Comparison of ENCODE assay signal across 27 cellular contexts in genomic region chr7:40213856-40214255, GRCh38.
DNase-seq lines count a peak whose midpoint lies in the region; ATAC-seq and TF ChIP-seq lines count a peak whose summit lies in the region.
"Had no signal": no experiment of that assay in that cellular context is flagged by ENCODE, and none has a peak within 500 bp of the region (broad histone marks: within the 10 kb centered on the region; RNA-seq: fewer than 3 reads in every experiment).

No MANE protein-coding gene starts in this region.

- H3F3A ChIP-seq in SK-N-SH (replicated peaks; ENCODE audit: insufficient read depth) = peaks cover 20% of the 10 kb centered on the region

- CTCF ChIA-PET in SK-N-SH (lab: Yijun Ruan, JAX) (interaction anchor here (1.8 kb wide), 1 partner anchor 19 kb away, joined by 6 read pairs; no protein-coding TSS in a partner anchor), mammary epithelial cell (lab: Charles Lee; ENCODE audit: low non-redundant PET) (no interaction called here)

- no peak overlapping the region for H3K4me2 ChIP-seq in SK-N-SH
- no peak overlapping the region for H3K4me2 ChIP-seq in trophoblast cell (ENCODE audit: low read length)
- H3K4me2 ChIP-seq in mammary epithelial cell (ENCODE audit: insufficient read depth, low read depth, low read length) = no peak overlapping the region
- H3K4me2 ChIP-seq: PC-9 had no signal

- no peaks in the 10 kb centered on the region for H3K9me2 ChIP-seq in SK-N-SH

- no peak overlapping the region for H4K8ac ChIP-seq in trophoblast cell (ENCODE audit: low read depth, low read length)

- no peak overlapping the region for H3K4ac ChIP-seq in trophoblast cell (ENCODE audit: low read depth, low read length)

- H2AFZ ChIP-seq in SK-N-SH (ENCODE audit: low read depth) (peak overlapping the region; percentile 3; the same call in 1 of the 2 replicates), trophoblast cell (ENCODE audit: insufficient read depth, low read length, poor library complexity) (no peak overlapping the region), mammary epithelial cell (ENCODE audit: low read depth, low read length) (no peak overlapping the region)
- H2AFZ ChIP-seq: PC-9 had no signal

- POLR2A ChIA-PET in SK-N-SH (lab: Yijun Ruan, JAX) = no interaction called here

- no peak for TF ChIP-seq CTCF in SK-N-SH (IDR thresholded peaks at IDR 0.05)
- TF ChIP-seq CTCF in fibroblast of the aortic adventitia (IDR thresholded peaks at IDR 0.05; ENCODE audit: insufficient read depth, low read length) = no peak
- no peak for TF ChIP-seq CTCF in mammary epithelial cell (conservative IDR thresholded peaks at IDR 0.05 in 1 of 2, IDR thresholded peaks at IDR 0.05 in 1 of 2; ENCODE audit: extremely low read depth in 1 of 2, insufficient read depth in 1 of 2, low read depth in 1 of 2, low read length in 2 of 2)

- H3K23ac ChIP-seq in trophoblast cell (ENCODE audit: low read length) = no peak overlapping the region

- H3K79me2 ChIP-seq in SK-N-SH (ENCODE audit: insufficient read depth) = no peaks in the 10 kb centered on the region
- no peaks in the 10 kb centered on the region for H3K79me2 ChIP-seq in trophoblast cell (ENCODE audit: control insufficient read depth, insufficient read depth, low read length, poor library complexity)
- no peaks in the 10 kb centered on the region for H3K79me2 ChIP-seq in mammary epithelial cell (ENCODE audit: insufficient read depth, low read length)

- H3K4me1 ChIP-seq in SK-N-SH (ENCODE audit: control insufficient read depth in 1 of 2, insufficient read depth in 2 of 2, low read depth in 1 of 2, low read length in 1 of 2) = no peaks in the 10 kb centered on the region
- H3K4me1 ChIP-seq in trophoblast cell (ENCODE audit: control insufficient read depth in 1 of 2, insufficient read depth in 2 of 2, low read length in 2 of 2) = peaks cover 0 to 2% of the 10 kb centered on the region in 2 experiments
- H3K4me1 ChIP-seq in mammary epithelial cell (ENCODE audit: insufficient read depth, low read length) = no peaks in the 10 kb centered on the region

- H3K9me3 ChIP-seq in SK-N-SH (no peaks in the 10 kb centered on the region), trophoblast cell (ENCODE audit: insufficient read depth, low read depth, low read length) (no peaks in the 10 kb centered on the region), mammary epithelial cell (replicated peaks; ENCODE audit: insufficient read depth, low read length) (no peaks in the 10 kb centered on the region)
- H3K9me3 ChIP-seq: SJSA1 had no signal

- H3K27me3 ChIP-seq in SK-N-SH (ENCODE audit: insufficient read depth) (no peaks in the 10 kb centered on the region), trophoblast cell (ENCODE audit: insufficient read depth, low read length) (no peaks in the 10 kb centered on the region), mammary epithelial cell (ENCODE audit: insufficient read depth, low read length) (no peaks in the 10 kb centered on the region)
- H3K27me3 ChIP-seq: SJSA1 had no signal

- peaks cover 1% of the 10 kb centered on the region for H3K79me1 ChIP-seq in trophoblast cell (ENCODE audit: low read length)

- no peak overlapping the region for H3K9ac ChIP-seq in SK-N-SH
- H3K9ac ChIP-seq in trophoblast cell (ENCODE audit: low read length) = no peak overlapping the region
- H3K9ac ChIP-seq in mammary epithelial cell (ENCODE audit: insufficient read depth, low read length) = no peak overlapping the region

- DNase-seq in SK-N-SH = no peak
- peak; percentile 42 for DNase-seq in fibroblast of the aortic adventitia (ENCODE audit: low read depth)
- DNase-seq in trophoblast cell = peak; percentile 38 to 72
- no peak for DNase-seq in Right ventricle myocardium inferior (ENCODE audit: missing footprints)
- DNase-seq in mammary epithelial cell = no peak
- DNase-seq: Calu3; CD8-positive, alpha-beta T cell; DMS79 treated with DMSO at 0.1 percent for 48 hours; H7; Kasumi-1; NCI-H1092 treated with DMSO at 0.1 percent for 48 hours; NCI-H1436; NCI-H187; NCI-H2081 treated with DMSO at 0.1 percent for 48 hours; NCI-H2171 treated with DMSO at 0.1 percent for 48 hours; NCI-H524 treated with DMSO at 0.1 percent for 48 hours; NCI-H82; NK-92 treated with Interleukin-12 subunit alpha and Interleukin-12 subunit beta, amount 100 ng/mL, for 24 hours; PC-9; Right ventricle myocardium superior had no signal

- no peak overlapping the region for H3K27ac ChIP-seq in SK-N-SH (ENCODE audit: low read depth in 2 of 2, low read length in 1 of 2)
- H3K27ac ChIP-seq in trophoblast cell (ENCODE audit: low read depth, low read length) = no peak overlapping the region
- no peak overlapping the region for H3K27ac ChIP-seq in mammary epithelial cell (ENCODE audit: insufficient read depth, low read depth, low read length)
- H3K27ac ChIP-seq: 22Rv1, C4-2B, PC-9, SJSA1 had no signal

- no peak overlapping the region for H4K12ac ChIP-seq in trophoblast cell (ENCODE audit: low read depth, low read length)

- ATAC-seq in SK-N-SH treated with all-trans-retinoic acid at 6 μM for 48 hours = no peak
- ATAC-seq in GM19328 (IDR thresholded peaks at IDR 0.05; ENCODE audit: unreplicated experiment) = no peak
- ATAC-seq in Right ventricle myocardium inferior = no peak
- ATAC-seq: CD8-positive, alpha-beta T cell; HepG2; K562 had no signal

- H2BK12ac ChIP-seq in trophoblast cell (ENCODE audit: low read length) = no peak overlapping the region

- WGBS in SK-N-SH (ENCODE audit: low lambda C conversion rate) = 90% methylated on average over 3 of the region's 3 CpGs
- no CpG with 5 or more reads among the region's 3 CpGs for WGBS in trophoblast cell (ENCODE audit: extremely low coverage, insufficient coverage, insufficient read length)
- 91% methylated on average over 3 of the region's 3 CpGs for WGBS in mammary epithelial cell (ENCODE audit: low coverage, missing lambda C conversion rate)

- no peak for TF ChIP-seq EP300 in SK-N-SH (IDR thresholded peaks at IDR 0.05; ENCODE audit: borderline replicate concordance in 1 of 2, low read depth in 1 of 2, low read length in 1 of 2)

- BruUV-seq in mammary epithelial cell (replicated peaks; lab: Mats Ljungman, UMichigan) = no TSS peak

- H3K36me3 ChIP-seq in SK-N-SH (replicated peaks in 1 of 2; ENCODE audit: control insufficient read depth in 1 of 2, insufficient read depth in 2 of 2, low read length in 1 of 2) = no peaks in the 10 kb centered on the region
- H3K36me3 ChIP-seq in trophoblast cell (ENCODE audit: control insufficient read depth in 1 of 2, insufficient read depth in 2 of 2, low read length in 2 of 2) = peaks cover 0 to 2% of the 10 kb centered on the region in 2 experiments
- H3K36me3 ChIP-seq in mammary epithelial cell (ENCODE audit: insufficient read depth, low read length) = no peaks in the 10 kb centered on the region

- H3K18ac ChIP-seq in trophoblast cell (ENCODE audit: low read length) = no peak overlapping the region

- H2AK5ac ChIP-seq in trophoblast cell (ENCODE audit: low read length) = no peak overlapping the region

- in situ Hi-C loops in mammary epithelial cell (cut with MboI; ENCODE audit: low sequenced_read_pairs in 2 of 2) = no loop called here

- TF ChIP-seq RAD21 in SK-N-SH (IDR thresholded peaks at IDR 0.05; ENCODE audit: low read length) = no peak

- H4K91ac ChIP-seq in trophoblast cell (ENCODE audit: low read depth, low read length) = no peak overlapping the region

- H3K4me3 ChIP-seq in SK-N-SH (ENCODE audit: low read depth in 2 of 2, low read length in 1 of 2) (no peak overlapping the region), fibroblast of the aortic adventitia (ENCODE audit: low read depth, low read length) (no peak overlapping the region), trophoblast cell (ENCODE audit: low read depth, low read length) (no peak overlapping the region), mammary epithelial cell (replicated peaks in 1 of 3; ENCODE audit: insufficient read depth in 1 of 3, low read depth in 2 of 3, low read length in 3 of 3) (no peak overlapping the region)
- H3K4me3 ChIP-seq: K562, PC-9, SJSA1 had no signal

- intact Hi-C loops in Right ventricle myocardium inferior (cut with DNase I) (no loop called here), mammary epithelial cell (cut with micrococcal nuclease) (no loop called here)

- H2BK5ac ChIP-seq in trophoblast cell (ENCODE audit: low read depth, low read length, poor library complexity) = no peak overlapping the region

- no peak overlapping the region for H3K14ac ChIP-seq in trophoblast cell (ENCODE audit: low read length)

- no peaks in the 10 kb centered on the region for H4K20me1 ChIP-seq in SK-N-SH (ENCODE audit: insufficient read depth)
- no peaks in the 10 kb centered on the region for H4K20me1 ChIP-seq in mammary epithelial cell (ENCODE audit: insufficient read depth, low read length)

- H2BK120ac ChIP-seq in trophoblast cell (ENCODE audit: insufficient read depth, low read length, poor library complexity) = no peak overlapping the region

- dilution Hi-C loops in mammary epithelial cell (cut with HindIII; ENCODE audit: low sequenced_read_pairs) = no loop called here

TF ChIP-seq in SK-N-SH, 30 proteins besides CTCF, POLR2A, EP300 and RAD21 (continues in another document):
- TF ChIP-seq MXI1 (IDR thresholded peaks at IDR 0.05; ENCODE audit: low read depth, low read length) (no peak), RCOR1 (IDR thresholded peaks at IDR 0.05; ENCODE audit: low read length) (no peak), EZH2phosphoT487 (IDR thresholded peaks at IDR 0.05; ENCODE audit: borderline replicate concordance, low read depth) (no peak)

TF ChIP-seq in SK-N-SH treated with all-trans-retinoic acid at 6 μM for 48 hours, 23 proteins besides CTCF, POLR2A, EP300 and RAD21 (continues in another document):
- TF ChIP-seq POU6F1 (CRISPR knock-in tag; IDR thresholded peaks at IDR 0.05; ENCODE audit: borderline replicate concordance, low read depth) (no peak), OSR1 (CRISPR knock-in tag; IDR thresholded peaks at IDR 0.05) (no peak)

Comparison
In these comparisons a context has a peak if more than half of its experiments do, and no peak if none do; other contexts are left out.
1. DNase-seq: peak in fibroblast of the aortic adventitia (single experiment) and trophoblast cell (2 of 2); none in SK-N-SH (single experiment), Right ventricle myocardium inferior (single experiment) and mammary epithelial cell (single experiment).